In genomic region chr5:132325691-132326090, GRCh38 we compare ENCODE assay signal across 2 cellular contexts.
TF ChIP-seq lines count a peak whose summit lies in the region.

No MANE protein-coding gene starts in this region.

TF ChIP-seq in HepG2, 621 proteins besides CTCF, POLR2A, EP300 and RAD21:
- no peak for TF ChIP-seq EED (CRISPR knock-in tag; IDR thresholded peaks at IDR 0.05)
- peak; percentile 54; the same call in 1 of the 2 replicates for TF ChIP-seq RFX1 (IDR thresholded peaks at IDR 0.05)

TF ChIP-seq in GM12878, 131 proteins besides CTCF, POLR2A, EP300 and RAD21:
- TF ChIP-seq BMI1 (IDR thresholded peaks at IDR 0.05; ENCODE audit: borderline replicate concordance): peak; percentile 44; the same call in 1 of the 2 replicates
- TF ChIP-seq, protein P1, sequence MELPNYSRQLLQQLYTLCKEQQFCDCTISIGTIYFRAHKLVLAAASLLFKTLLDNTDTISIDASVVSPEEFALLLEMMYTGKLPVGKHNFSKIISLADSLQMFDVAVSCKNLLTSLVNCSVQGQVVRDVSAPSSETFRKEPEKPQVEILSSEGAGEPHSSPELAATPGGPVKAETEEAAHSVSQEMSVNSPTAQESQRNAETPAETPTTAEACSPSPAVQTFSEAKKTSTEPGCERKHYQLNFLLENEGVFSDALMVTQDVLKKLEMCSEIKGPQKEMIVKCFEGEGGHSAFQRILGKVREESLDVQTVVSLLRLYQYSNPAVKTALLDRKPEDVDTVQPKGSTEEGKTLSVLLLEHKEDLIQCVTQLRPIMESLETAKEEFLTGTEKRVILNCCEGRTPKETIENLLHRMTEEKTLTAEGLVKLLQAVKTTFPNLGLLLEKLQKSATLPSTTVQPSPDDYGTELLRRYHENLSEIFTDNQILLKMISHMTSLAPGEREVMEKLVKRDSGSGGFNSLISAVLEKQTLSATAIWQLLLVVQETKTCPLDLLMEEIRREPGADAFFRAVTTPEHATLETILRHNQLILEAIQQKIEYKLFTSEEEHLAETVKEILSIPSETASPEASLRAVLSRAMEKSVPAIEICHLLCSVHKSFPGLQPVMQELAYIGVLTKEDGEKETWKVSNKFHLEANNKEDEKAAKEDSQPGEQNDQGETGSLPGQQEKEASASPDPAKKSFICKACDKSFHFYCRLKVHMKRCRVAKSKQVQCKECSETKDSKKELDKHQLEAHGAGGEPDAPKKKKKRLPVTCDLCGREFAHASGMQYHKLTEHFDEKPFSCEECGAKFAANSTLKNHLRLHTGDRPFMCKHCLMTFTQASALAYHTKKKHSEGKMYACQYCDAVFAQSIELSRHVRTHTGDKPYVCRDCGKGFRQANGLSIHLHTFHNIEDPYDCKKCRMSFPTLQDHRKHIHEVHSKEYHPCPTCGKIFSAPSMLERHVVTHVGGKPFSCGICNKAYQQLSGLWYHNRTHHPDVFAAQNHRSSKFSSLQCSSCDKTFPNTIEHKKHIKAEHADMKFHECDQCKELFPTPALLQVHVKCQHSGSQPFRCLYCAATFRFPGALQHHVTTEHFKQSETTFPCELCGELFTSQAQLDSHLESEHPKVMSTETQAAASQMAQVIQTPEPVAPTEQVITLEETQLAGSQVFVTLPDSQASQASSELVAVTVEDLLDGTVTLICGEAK (IDR thresholded peaks at IDR 0.05; ENCODE audit: borderline replicate concordance): no peak
